Comparison of ENCODE assay signal across 1 cellular context in genomic region chr11:123509737-123510578, GRCh38.
TF ChIP-seq lines count a peak whose summit lies in the region.

No MANE protein-coding gene starts in this region.

TF ChIP-seq in H1, 55 proteins besides CTCF, POLR2A, EP300 and RAD21 (continued from another document):
- TF ChIP-seq TAF7 (optimal IDR thresholded peaks at IDR 0.05; ENCODE audit: borderline replicate concordance, low read depth, low read length) (no peak), CTBP2 (IDR thresholded peaks at IDR 0.05; ENCODE audit: borderline replicate concordance, insufficient read depth, insufficient read length, low read length) (no peak), TAF1 (IDR thresholded peaks at IDR 0.05; ENCODE audit: low read depth, low read length) (peak; percentile 30; the same call in 1 of the 2 replicates), PHF8 (conservative IDR thresholded peaks at IDR 0.05; ENCODE audit: low read depth, low read length) (no peak)
